Comparison of ENCODE assay signal across 1 cellular context in genomic region chr3:138395865-138396751, GRCh38.
TF ChIP-seq lines count a peak whose summit lies in the region.

No MANE protein-coding gene starts in this region.

TF ChIP-seq in GM23338, 12 proteins besides CTCF, POLR2A, EP300 and RAD21 (continued from another document):
- TF ChIP-seq REST (IDR thresholded peaks at IDR 0.05; ENCODE audit: unreplicated experiment) (no peak), EZH2 (IDR thresholded peaks at IDR 0.05; ENCODE audit: low read depth, unreplicated experiment) (no peak), STAT1 (IDR thresholded peaks at IDR 0.05; ENCODE audit: unreplicated experiment) (no peak), JUNB (IDR thresholded peaks at IDR 0.05; ENCODE audit: unreplicated experiment) (no peak), ETS1 (IDR thresholded peaks at IDR 0.05) (no peak), ZNF462 (CRISPR knock-in tag; IDR thresholded peaks at IDR 0.05) (no peak), CREB1 (CRISPR knock-in tag; IDR thresholded peaks at IDR 0.05; ENCODE audit: low read depth) (no peak)
